24 cellular contexts compared by ENCODE assay signal in the genomic region with DNA sequence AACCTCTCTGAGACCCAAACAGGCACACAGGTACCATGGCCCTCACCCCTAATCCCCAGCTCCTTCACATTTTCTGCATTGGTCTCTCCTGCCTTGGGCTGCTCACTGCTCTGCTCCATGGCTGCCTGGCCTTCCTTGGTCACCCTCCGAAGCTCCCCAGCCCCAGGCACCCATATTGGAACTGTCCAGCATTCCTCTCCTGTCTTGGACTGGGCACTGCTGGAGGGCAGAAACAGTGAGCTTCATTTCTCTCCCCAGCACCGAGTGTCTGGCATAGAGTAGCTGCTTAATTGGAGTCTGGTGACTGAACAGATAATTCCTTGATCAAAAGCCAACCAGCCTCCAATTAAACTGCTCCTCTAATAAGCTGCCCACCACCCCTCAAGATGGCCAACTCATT.
"Had no signal": no experiment of that assay in that cellular context is flagged by ENCODE, and none has a peak within 500 bp of the region (broad histone marks: within the 10 kb centered on the region; RNA-seq: fewer than 3 reads in every experiment).

No MANE protein-coding gene starts in this region.

- H3K4me1 ChIP-seq: neural progenitor cell, sigmoid colon, testis had no signal

- ATAC-seq: activated CD8-positive, alpha-beta T cell treated with anti-CD3 and anti-CD28 coated beads, Interleukin-2, amount 10 ng/mL, durations not matched to agents 7 days and 5 days; activated naive CD4-positive, alpha-beta T cell treated with anti-CD3 and anti-CD28 coated beads, Interleukin-2, amount 50 U/mL, for 72 hours; gastroesophageal sphincter; naive thymus-derived CD4-positive, alpha-beta T cell; stimulated activated naive B cell treated with anti-CD40 and anti-IgM and Interleukin-4, amounts not matched to agents 10 μg/mL and 1 μg/mL and 100 μg/mL, for 72 hours had no signal

- H3K9ac ChIP-seq: neural progenitor cell had no signal

- FAIRE-seq: endothelial cell of umbilical vein, keratinocyte, TTC549 had no signal

- DNase-seq: activated CD4-positive, alpha-beta T cell treated with anti-CD3 and anti-CD28 coated beads for 1 hour; activated CD4-positive, alpha-beta T cell treated with anti-CD3 and anti-CD28 coated beads, Interleukin-2, amount 50 U/mL, for 1 hour; activated CD8-positive, alpha-beta T cell treated with anti-CD3 and anti-CD28 coated beads, Interleukin-2, amount 10 ng/mL, durations not matched to agents 7 days and 5 days; activated gamma-delta T cell; aorta; brain microvascular endothelial cell; central memory CD4-positive, alpha-beta T cell; effector memory CD4-positive, alpha-beta T cell; heart right ventricle; naive thymus-derived CD4-positive, alpha-beta T cell; sigmoid colon; stimulated activated CD4-positive, alpha-beta T cell treated with anti-CD3 and anti-CD28 coated beads, Interleukin-15, amount 100 ng/mL, for 24 hours; stimulated activated naive B cell treated with anti-CD40 and anti-IgM and Interleukin-4, amounts not matched to agents 10 μg/mL and 1 μg/mL and 100 μg/mL, for 72 hours; T-helper 1 cell; testis; upper lobe of left lung had no signal

- H3K36me3 ChIP-seq: brain microvascular endothelial cell, gastroesophageal sphincter, heart right ventricle, neural progenitor cell, sigmoid colon, upper lobe of left lung had no signal

- H2AFZ ChIP-seq: neural progenitor cell had no signal

- H3K4me3 ChIP-seq: gastroesophageal sphincter, heart right ventricle, lung, neural progenitor cell, sigmoid colon, smooth muscle cell, testis, upper lobe of left lung had no signal

- H3K27me3 ChIP-seq: brain microvascular endothelial cell, gastroesophageal sphincter, heart right ventricle, neural progenitor cell, sigmoid colon, testis, upper lobe of left lung had no signal

- H3K4me2 ChIP-seq: neural progenitor cell, smooth muscle cell had no signal

- H3K9me3 ChIP-seq: gastroesophageal sphincter, heart right ventricle, sigmoid colon, testis, upper lobe of left lung had no signal

- H3K27ac ChIP-seq: brain microvascular endothelial cell, gastroesophageal sphincter, heart right ventricle, neural progenitor cell, sigmoid colon, testis, upper lobe of left lung had no signal
